26 cellular contexts compared by ENCODE assay signal in the genomic region with DNA sequence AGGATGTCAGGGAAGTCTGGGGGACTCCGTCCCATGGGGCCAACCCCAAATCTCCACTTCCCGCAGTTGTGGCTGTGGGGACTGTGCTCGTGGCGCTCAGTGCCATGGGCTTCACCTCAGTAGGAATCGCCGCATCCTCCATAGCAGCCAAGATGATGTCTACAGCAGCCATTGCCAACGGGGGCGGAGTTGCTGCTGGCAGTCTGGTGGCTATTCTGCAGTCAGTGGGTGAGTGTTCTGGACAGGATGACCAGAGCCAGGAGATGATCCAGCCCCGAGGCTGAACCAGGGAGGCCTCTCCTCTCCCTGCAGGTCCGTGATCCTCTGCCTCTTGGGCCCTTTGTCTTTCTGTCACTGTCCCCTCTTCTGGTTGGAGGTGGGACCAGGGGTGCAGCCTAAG.
"Had no signal": no experiment of that assay in that cellular context is flagged by ENCODE, and none has a peak within 500 bp of the region (broad histone marks: within the 10 kb centered on the region; RNA-seq: fewer than 3 reads in every experiment).

No MANE protein-coding gene starts in this region.

- H3K36me3 Mint-ChIP-seq: activated CD8-positive, alpha-beta memory T cell treated with anti-CD3 and anti-CD28 coated beads, Interleukin-2, amount 10 ng/mL, durations not matched to agents 7 days and 5 days; natural killer cell had no signal

- H3K27ac Mint-ChIP-seq: activated CD4-positive, alpha-beta memory T cell treated with anti-CD3 and anti-CD28 coated beads, Interleukin-2, amount 10 ng/mL, durations not matched to agents 7 days and 5 days; activated CD4-positive, alpha-beta T cell treated with anti-CD3 and anti-CD28 coated beads, Interleukin-2, amount 10 ng/mL, durations not matched to agents 24 days and 14 days; activated CD8-positive, alpha-beta memory T cell treated with anti-CD3 and anti-CD28 coated beads, Interleukin-2, amount 10 ng/mL, durations not matched to agents 7 days and 5 days; activated naive CD4-positive, alpha-beta T cell treated with anti-CD3 and anti-CD28 coated beads, Interleukin-2, amount 10 ng/mL, durations not matched to agents 7 days and 5 days; mesothelial cell of epicardium; natural killer cell; T-cell; T-helper 2 cell treated with Interferon-gamma antibody and Interleukin-4, amounts not matched to agents 5 μg/mL and 100 μg/mL, for 36 hours; type B pancreatic cell had no signal

- H3K4me1 ChIP-seq: parathyroid adenoma, sigmoid colon had no signal

- H3K4me1 Mint-ChIP-seq: activated CD4-positive, alpha-beta memory T cell treated with anti-CD3 and anti-CD28 coated beads, Interleukin-2, amount 10 ng/mL, durations not matched to agents 7 days and 5 days; activated CD4-positive, alpha-beta T cell treated with anti-CD3 and anti-CD28 coated beads, Interleukin-2, amount 10 ng/mL, durations not matched to agents 24 days and 14 days; activated CD8-positive, alpha-beta memory T cell treated with anti-CD3 and anti-CD28 coated beads, Interleukin-2, amount 10 ng/mL, durations not matched to agents 7 days and 5 days; activated naive CD4-positive, alpha-beta T cell treated with anti-CD3 and anti-CD28 coated beads, Interleukin-2, amount 10 ng/mL, durations not matched to agents 7 days and 5 days; natural killer cell; T-cell had no signal

- H3K4me3 ChIP-seq: lung, sigmoid colon, smooth muscle cell, thoracic aorta had no signal

- FAIRE-seq: islet of Langerhans had no signal

- DNase-seq: activated CD4-positive, alpha-beta memory T cell treated with anti-CD3 and anti-CD28 coated beads, Interleukin-2, amount 10 ng/mL, durations not matched to agents 7 days and 5 days; activated CD4-positive, alpha-beta T cell treated with anti-CD3 and anti-CD28 coated beads, Interleukin-2, amount 10 ng/mL, durations not matched to agents 24 days and 14 days; activated CD8-positive, alpha-beta memory T cell treated with anti-CD3 and anti-CD28 coated beads, Interleukin-2, amount 10 ng/mL, durations not matched to agents 7 days and 5 days; activated effector memory CD4-positive, alpha-beta T cell treated with anti-CD3 and anti-CD28 coated beads, Interleukin-2, amount 50 U/mL, for 16 hours; activated naive CD4-positive, alpha-beta T cell treated with anti-CD3 and anti-CD28 coated beads, Interleukin-2, amount 10 ng/mL, durations not matched to agents 7 days and 5 days; activated T-cell treated with anti-CD3 and anti-CD28 coated beads for 4 hours; dermis blood vessel endothelial cell; effector CD8-positive, alpha-beta T cell; erythroblast; foreskin melanocyte; left colon; natural killer cell; sigmoid colon; stimulated activated CD4-positive, alpha-beta T cell treated with anti-CD3 and anti-CD28 coated beads, Interleukin-15, amount 100 ng/mL, for 24 hours; stimulated activated naive CD4-positive, alpha-beta T cell; T-cell had no signal

- H3K36me3 ChIP-seq: thoracic aorta had no signal

- H3K27me3 ChIP-seq: sigmoid colon had no signal

- H3K9me3 Mint-ChIP-seq: activated CD4-positive, alpha-beta memory T cell treated with anti-CD3 and anti-CD28 coated beads, Interleukin-2, amount 10 ng/mL, durations not matched to agents 7 days and 5 days; activated CD4-positive, alpha-beta T cell treated with anti-CD3 and anti-CD28 coated beads, Interleukin-2, amount 10 ng/mL, durations not matched to agents 24 days and 14 days; activated naive CD4-positive, alpha-beta T cell treated with anti-CD3 and anti-CD28 coated beads, Interleukin-2, amount 10 ng/mL, durations not matched to agents 7 days and 5 days; mesothelial cell of epicardium; natural killer cell; T-cell; T-helper 2 cell treated with Interferon-gamma antibody and Interleukin-4, amounts not matched to agents 5 μg/mL and 100 μg/mL, for 36 hours; type B pancreatic cell had no signal

- H3K4me3 Mint-ChIP-seq: activated CD4-positive, alpha-beta memory T cell treated with anti-CD3 and anti-CD28 coated beads, Interleukin-2, amount 10 ng/mL, durations not matched to agents 7 days and 5 days; activated CD4-positive, alpha-beta T cell treated with anti-CD3 and anti-CD28 coated beads, Interleukin-2, amount 10 ng/mL, durations not matched to agents 24 days and 14 days; activated CD8-positive, alpha-beta memory T cell treated with anti-CD3 and anti-CD28 coated beads, Interleukin-2, amount 10 ng/mL, durations not matched to agents 7 days and 5 days; activated naive CD4-positive, alpha-beta T cell treated with anti-CD3 and anti-CD28 coated beads, Interleukin-2, amount 10 ng/mL, durations not matched to agents 7 days and 5 days; mesothelial cell of epicardium; natural killer cell; T-cell; T-helper 2 cell treated with Interferon-gamma antibody and Interleukin-4, amounts not matched to agents 5 μg/mL and 100 μg/mL, for 36 hours; type B pancreatic cell had no signal

- H3K9me3 ChIP-seq: sigmoid colon, thoracic aorta had no signal

- ATAC-seq: activated CD4-positive, CD25-positive, alpha-beta regulatory T cell treated with anti-CD3 and anti-CD28 coated beads, Interleukin-2, amount 50 U/mL, for 24 hours; activated CD8-positive, alpha-beta memory T cell treated with anti-CD3 and anti-CD28 coated beads, Interleukin-2, amount 10 ng/mL, durations not matched to agents 7 days and 5 days; left colon; natural killer cell; T-cell had no signal

- H3K27me3 Mint-ChIP-seq: activated CD4-positive, alpha-beta memory T cell treated with anti-CD3 and anti-CD28 coated beads, Interleukin-2, amount 10 ng/mL, durations not matched to agents 7 days and 5 days; activated CD4-positive, alpha-beta T cell treated with anti-CD3 and anti-CD28 coated beads, Interleukin-2, amount 10 ng/mL, durations not matched to agents 24 days and 14 days; activated CD8-positive, alpha-beta memory T cell treated with anti-CD3 and anti-CD28 coated beads, Interleukin-2, amount 10 ng/mL, durations not matched to agents 7 days and 5 days; activated naive CD4-positive, alpha-beta T cell treated with anti-CD3 and anti-CD28 coated beads, Interleukin-2, amount 10 ng/mL, durations not matched to agents 7 days and 5 days; T-cell; type B pancreatic cell had no signal

- H3K27ac ChIP-seq: parathyroid adenoma, sigmoid colon, thoracic aorta, VCaP had no signal
